Comparison of ENCODE assay signal across 8 cellular contexts in genomic region chr2:127049927-127050802, GRCh38. TPM values are rescaled to one million over a fixed set of nuclear protein-coding genes. Genes with fewer than 3 reads are reported as not detected.
A peak's percentile ranks its signal among the peaks of the same experiment; 100 is the strongest.
DNase-seq lines count a peak whose midpoint lies in the region; ATAC-seq, FAIRE-seq and TF ChIP-seq lines count a peak whose summit lies in the region.

No MANE protein-coding gene starts in this region.

- H3K36me3 ChIP-seq in right atrium auricular region (no peaks in the 10 kb centered on the region), small intestine (ENCODE audit: control insufficient read depth in 2 of 2, insufficient read depth in 2 of 2, low read length in 2 of 2) (no peaks in the 10 kb centered on the region)

- H3K27me3 ChIP-seq in right atrium auricular region (no peaks in the 10 kb centered on the region), small intestine (ENCODE audit: control insufficient read depth in 2 of 2, insufficient read depth in 2 of 2, low read length in 2 of 2) (no peaks in the 10 kb centered on the region)

- no peak overlapping the region for H3K27ac ChIP-seq in right atrium auricular region
- H3K27ac ChIP-seq in small intestine (ENCODE audit: low read depth in 1 of 2, low read length in 1 of 2): no peak overlapping the region

- H3K9me3 ChIP-seq in right atrium auricular region (no peaks in the 10 kb centered on the region), small intestine (ENCODE audit: control insufficient read depth, low read depth) (no peaks in the 10 kb centered on the region)

- WGBS in small intestine, 3 donors: 40 to 56% (median 41%) methylated on average over 22 to 33 of the region's 33 CpGs

- ATAC-seq in GM21619 (IDR thresholded peaks at IDR 0.05; ENCODE audit: unreplicated experiment) (peak; percentile 55), HG03108 (IDR thresholded peaks at IDR 0.05; ENCODE audit: unreplicated experiment) (no peak)

- DNase-seq in DMS53 treated with DMSO at 0.1 percent for 48 hours (lab: John Stamatoyannopoulos, UW; ENCODE audit: unreplicated experiment) (peak; percentile 60), LoVo (ENCODE audit: low spot score) (peak; percentile 44), T-helper 1 cell (peak in 4 of 5 donors; percentile 43 to 53 (median 48)), amygdala (lab: John Stamatoyannopoulos, UW) (peak in 32 of 56 donors; percentile 10 to 82 (median 56)), right atrium auricular region (ENCODE audit: low spot score) (no peak), small intestine (peak; percentile 25)

- FAIRE-seq in small intestine (lab: Jason Lieb, UNC): no peak

- H3K4me1 ChIP-seq in right atrium auricular region: peaks cover 0 to 23% of the 10 kb centered on the region in 2 donors
- H3K4me1 ChIP-seq in small intestine (ENCODE audit: control insufficient read depth in 2 of 2, insufficient read depth in 1 of 2, low read depth in 1 of 2, low read length in 1 of 2): peaks cover 0 to 1% of the 10 kb centered on the region in 2 donors

- H3K4me3 ChIP-seq in right atrium auricular region (no peak overlapping the region), small intestine (ENCODE audit: low read depth in 1 of 2, low read length in 2 of 2) (no peak overlapping the region)

- TF ChIP-seq CTCF in right atrium auricular region (IDR thresholded peaks at IDR 0.05): peak; percentile 89 to 97

RNA-seq across cellular contexts. Expression of gene BIN1, which starts 56.8 kb away (rescaled TPM):
- total RNA-seq in right atrium auricular region: 10 to 100 TPM in 1 of 2 donors, 1 to 10 TPM in 1; 7.6 to 15.3 TPM
- polyA plus RNA-seq in small intestine: 10 to 100 TPM in 2 of 3 donors, 1 to 10 TPM in 1; 6.7 to 40.7 (median 16.8) TPM
